7 cellular contexts compared by ENCODE assay signal in the genomic region with DNA sequence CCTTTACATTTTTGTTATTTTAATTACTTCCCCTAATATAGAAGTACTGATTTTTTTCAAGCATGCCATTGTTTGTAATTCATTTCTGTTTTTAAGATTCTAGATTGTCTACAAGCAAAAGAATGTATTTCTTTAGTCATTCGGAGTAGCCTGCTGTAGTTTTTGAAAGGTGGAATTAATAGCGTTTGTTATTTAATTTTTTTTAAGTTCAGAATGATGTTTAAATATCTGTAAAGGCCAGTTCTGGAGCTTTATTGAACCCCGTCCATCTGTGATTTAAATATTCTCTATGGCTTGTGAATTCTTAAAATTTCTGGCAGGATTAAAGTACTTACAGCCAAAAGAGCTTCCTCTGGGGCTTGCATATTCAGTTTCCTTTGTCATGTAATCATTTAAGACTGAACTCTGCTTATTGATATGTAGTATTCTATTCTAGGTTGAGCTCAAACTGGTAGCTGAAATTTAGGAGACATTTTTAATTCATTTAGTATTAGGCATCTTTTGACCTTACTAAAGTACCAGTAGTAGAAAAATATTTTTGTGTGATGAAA. TPM values are rescaled to one million over a fixed set of nuclear protein-coding genes. Genes with fewer than 3 reads are reported as not detected.
A peak's percentile ranks its signal among the peaks of the same experiment; 100 is the strongest.
DNase-seq lines count a peak whose midpoint lies in the region; ATAC-seq and TF ChIP-seq lines count a peak whose summit lies in the region.

No MANE protein-coding gene starts in this region.

- TF ChIP-seq CTCF in HCT116 (IDR thresholded peaks at IDR 0.05 in 2 of 3, conservative IDR thresholded peaks at IDR 0.05 in 1 of 3; ENCODE audit: borderline replicate concordance in 1 of 3, insufficient read depth in 1 of 3, low read depth in 2 of 3, low read length in 2 of 3) (no peak), gastroesophageal sphincter (IDR thresholded peaks at IDR 0.05) (no peak)

- peak overlapping the region; percentile 87 for H3K4me2 ChIP-seq in HCT116 (ENCODE audit: low read length)

- RAD21 ChIA-PET in HCT116 (lab: Charles Lee; ENCODE audit: low non-redundant PET in 1 of 2, low total read pairs in 2 of 2, uncharacterized antibody in 2 of 2, unreplicated experiment in 2 of 2), result interaction anchor here in 1 of 2 experiments (0.6 kb wide), 1 partner anchor 159 kb away, joined by 3 read pairs; no protein-coding TSS in a partner anchor

- ATAC-seq in HCT116 (no peak), gastroesophageal sphincter (no peak)

- no peak for TF ChIP-seq RAD21 in HCT116 (IDR thresholded peaks at IDR 0.05; ENCODE audit: low read depth)

- peaks cover 56% of the 10 kb centered on the region for H3K36me3 Mint-ChIP-seq in activated CD4-positive, alpha-beta memory T cell treated with anti-CD3 and anti-CD28 coated beads for 36 hours

- in situ Hi-C loops in ACHN (cut with HindIII; ENCODE audit: low pct_ligation_motif_present, low pct_unique_long_range_greater_than_20kb, low sequenced_read_pairs), result no loop called here

- TF ChIP-seq EP300 in gastroesophageal sphincter (IDR thresholded peaks at IDR 0.05), result no peak

- DNase-seq in HCT116 (ENCODE audit: low read depth, low spot score) (no peak), ACHN (no peak), cerebellar nuclear complex (lab: John Stamatoyannopoulos, UW) (no peak), activated gamma-delta T cell treated with Interleukin-2 at 50 U/mL for 16 hours (no peak)
- DNase-seq in activated CD4-positive, alpha-beta memory T cell treated with anti-CD3 and anti-CD28 coated beads for 36 hours, result no peak

- intact Hi-C loops in HCT116 (cut with micrococcal nuclease), result loop anchor here (2.0 kb wide), 2 partner anchors 140 to 172 kb away; no protein-coding TSS in a partner anchor
- intact Hi-C loops in activated CD4-positive, alpha-beta memory T cell treated with anti-CD3 and anti-CD28 coated beads for 36 hours (cut with micrococcal nuclease), result loop anchor here (2.0 to 10.0 kb wide), 2 partner anchors 212 to 1840 kb away; partner anchors contain the start of gene ZBTB14

- H3K4me3 Mint-ChIP-seq in activated CD4-positive, alpha-beta memory T cell treated with anti-CD3 and anti-CD28 coated beads for 36 hours, result peak overlapping the region; percentile 86

- no TSS peak for BruUV-seq in HCT116 (replicated peaks; lab: Mats Ljungman, UMichigan)

- H3K9me3 Mint-ChIP-seq in activated CD4-positive, alpha-beta memory T cell treated with anti-CD3 and anti-CD28 coated beads for 36 hours, result no peaks in the 10 kb centered on the region

- CTCF ChIA-PET in HCT116 (lab: Charles Lee), result interaction anchor here (0.7 to 1.9 kb wide), 12 partner anchors 8 to 211 kb away, joined by 3 to 8 read pairs (median 3); no protein-coding TSS in a partner anchor
- CTCF ChIA-PET in activated CD4-positive, alpha-beta memory T cell treated with anti-CD3 and anti-CD28 coated beads for 36 hours (lab: Charles Lee), result interaction anchor here (0.6 to 10.1 kb wide), 31 partner anchors 8 to 414 kb away, joined by 3 to 112 read pairs (median 4); no protein-coding TSS in a partner anchor

- no peaks in the 10 kb centered on the region for H3K9me2 ChIP-seq in HCT116 (ENCODE audit: insufficient read depth)

- TF ChIP-seq POLR2A in HCT116 (IDR thresholded peaks at IDR 0.05; ENCODE audit: borderline replicate concordance, extremely low read depth, insufficient read depth, insufficient read length) (no peak), gastroesophageal sphincter (IDR thresholded peaks at IDR 0.05) (no peak)

- H3K27ac Mint-ChIP-seq in activated CD4-positive, alpha-beta memory T cell treated with anti-CD3 and anti-CD28 coated beads for 36 hours, result peak overlapping the region; percentile 100

- peaks cover 24% of the 10 kb centered on the region; the same call in 1 of the 2 replicates for H4K20me1 ChIP-seq in HCT116 (ENCODE audit: insufficient read depth)

- H3K27me3 Mint-ChIP-seq in activated CD4-positive, alpha-beta memory T cell treated with anti-CD3 and anti-CD28 coated beads for 36 hours, result no peaks in the 10 kb centered on the region

- no peak overlapping the region for H2AFZ ChIP-seq in HCT116 (ENCODE audit: low read depth, low read length, poor library complexity, severe bottlenecking)

- WGBS in gastroesophageal sphincter (ENCODE audit: low coverage in 1 of 2), 2 donors, result 12 to 16% methylated on average over 3 of the region's 3 CpGs

- H3K4me1 Mint-ChIP-seq in activated CD4-positive, alpha-beta memory T cell treated with anti-CD3 and anti-CD28 coated beads for 36 hours (ENCODE audit: low read depth), result peaks cover 67% of the 10 kb centered on the region

- H3K9me3 ChIP-seq in HCT116 (ENCODE audit: control insufficient read depth in 1 of 2, insufficient read depth in 1 of 2, low read depth in 1 of 2, low read length in 2 of 2) (no peaks in the 10 kb centered on the region), gastroesophageal sphincter (no peaks in the 10 kb centered on the region)

- peaks cover 36 to 73% of the 10 kb centered on the region in 2 experiments for H3K4me1 ChIP-seq in HCT116 (ENCODE audit: control insufficient read depth in 1 of 2, insufficient read depth in 2 of 2, low read length in 2 of 2)
- peaks cover 10 to 76% (median 15%) of the 10 kb centered on the region in 3 donors for H3K4me1 ChIP-seq in gastroesophageal sphincter

- H3K27me3 ChIP-seq in HCT116 (ENCODE audit: insufficient read depth, low read length) (no peaks in the 10 kb centered on the region), gastroesophageal sphincter (no peaks in the 10 kb centered on the region)

- POLR2A ChIA-PET in HCT116 (lab: Charles Lee), result interaction anchor here (0.7 to 3.9 kb wide), 6 partner anchors 35 to 211 kb away, joined by 3 to 22 read pairs (median 4); no protein-coding TSS in a partner anchor
- POLR2A ChIA-PET in activated CD4-positive, alpha-beta memory T cell treated with anti-CD3 and anti-CD28 coated beads for 36 hours (lab: Charles Lee), result interaction anchor here (1.8 to 5.3 kb wide), 2 partner anchors 133 to 140 kb away, joined by 5 to 90 read pairs; no protein-coding TSS in a partner anchor

- no peak overlapping the region for H3K4me3 ChIP-seq in HCT116 (replicated peaks in 1 of 2; ENCODE audit: low read depth in 1 of 2, low read length in 2 of 2)
- peak overlapping the region in 1 of 2 donors; percentile 90 for H3K4me3 ChIP-seq in gastroesophageal sphincter
- H3K4me3 ChIP-seq in skin epidermis, result peak overlapping the region in 3 of 7 experiments; percentile 11 to 80 (median 76)

- peak overlapping the region; percentile 90; the same call in 1 of the 2 replicates for H3K27ac ChIP-seq in HCT116 (ENCODE audit: low read depth, low read length)
- H3K27ac ChIP-seq in gastroesophageal sphincter, result peak overlapping the region in 3 of 4 donors; percentile 99
- H3K27ac ChIP-seq in skin epidermis, result peak overlapping the region in 16 of 21 experiments; percentile 2 to 100 (median 99)

- peak overlapping the region; percentile 79 for H3K9ac ChIP-seq in HCT116 (ENCODE audit: low read length)

- peaks cover 97% of the 10 kb centered on the region for H3K79me2 ChIP-seq in HCT116 (ENCODE audit: insufficient read depth, low read length)

- H3K36me3 ChIP-seq in HCT116 (ENCODE audit: control insufficient read depth in 1 of 2, insufficient read depth in 2 of 2, low read length in 2 of 2) (peaks cover 35 to 71% of the 10 kb centered on the region in 2 experiments), gastroesophageal sphincter (peaks cover 0 to 43% of the 10 kb centered on the region in 2 donors)

TF ChIP-seq in HCT116, 20 proteins besides CTCF, POLR2A, EP300 and RAD21:
- TF ChIP-seq ELF1 (IDR thresholded peaks at IDR 0.05; ENCODE audit: borderline replicate concordance, low read depth), result no peak
- no peak for TF ChIP-seq SP1 (IDR thresholded peaks at IDR 0.05; ENCODE audit: low read depth)
- no peak for TF ChIP-seq ZNF274 (IDR thresholded peaks at IDR 0.05; ENCODE audit: low read depth, low read length)
- TF ChIP-seq EGR1 (IDR thresholded peaks at IDR 0.05; ENCODE audit: low read depth), result no peak
- no peak for TF ChIP-seq FOSL1 (IDR thresholded peaks at IDR 0.05; ENCODE audit: low read depth)
- no peak for TF ChIP-seq ATF3 (IDR thresholded peaks at IDR 0.05)
- TF ChIP-seq JUND (IDR thresholded peaks at IDR 0.05), result no peak
- no peak for TF ChIP-seq TCF7L2 (IDR thresholded peaks at IDR 0.05; ENCODE audit: borderline replicate concordance, extremely low read depth, insufficient read depth, insufficient read length)
- no peak for TF ChIP-seq ZFX (IDR thresholded peaks at IDR 0.05)
- TF ChIP-seq YY1 (IDR thresholded peaks at IDR 0.05; ENCODE audit: extremely low read depth, insufficient replicate concordance, low read depth, low read length), result no peak
- TF ChIP-seq EZH2phosphoT487 (IDR thresholded peaks at IDR 0.05; ENCODE audit: borderline replicate concordance), result no peak
TF ChIP-seq in HCT116: peak in this region for 0.

RNA-seq across cellular contexts. Expression of gene TGIF1, which starts 5.2 kb away (rescaled TPM):
- total RNA-seq in HCT116 (2021; ENCODE audit: unreplicated experiment) (242 TPM), gastroesophageal sphincter (10 to 100 TPM; 55.5 to 95.8 (median 77.0) TPM)
- 199 and 245 TPM in 2 replicates for polyA plus RNA-seq in HCT116 (2012)
- 10 to 100 TPM; 45.9 to 51.4 TPM for total RNA-seq in activated CD4-positive, alpha-beta memory T cell treated with anti-CD3 and anti-CD28 coated beads for 36 hours
